21 cellular contexts compared by ENCODE assay signal in the genomic region with DNA sequence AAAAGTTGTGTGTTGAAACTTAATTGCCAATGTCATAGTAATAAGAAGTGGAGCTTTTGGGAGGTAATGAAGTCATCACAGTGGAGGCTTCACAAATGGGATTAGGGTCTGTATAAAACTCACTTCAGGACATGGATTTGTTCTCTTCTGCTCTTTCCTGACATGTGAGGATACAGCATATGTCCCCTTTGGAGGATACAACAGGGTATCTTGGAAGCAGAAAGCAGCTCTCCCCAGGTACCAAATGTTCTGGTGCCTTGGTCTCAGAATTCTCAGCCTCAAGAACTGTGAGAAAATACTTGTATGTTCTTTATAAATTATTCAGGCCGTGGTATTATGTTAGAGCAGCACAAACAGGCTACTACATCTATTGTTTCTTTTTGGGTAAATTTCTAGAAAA.
DNase-seq lines count a peak whose midpoint lies in the region; ATAC-seq and TF ChIP-seq lines count a peak whose summit lies in the region.
"Had no signal": no experiment of that assay in that cellular context is flagged by ENCODE, and none has a peak within 500 bp of the region (broad histone marks: within the 10 kb centered on the region; RNA-seq: fewer than 3 reads in every experiment).

No MANE protein-coding gene starts in this region.

- peaks cover 14% of the 10 kb centered on the region for H3K4me1 ChIP-seq in body of pancreas
- H3K4me1 ChIP-seq: BE2C, BLaER1 had no signal

- intact Hi-C loops in body of pancreas (cut with DNase I), result no loop called here

- no peaks in the 10 kb centered on the region for H3K36me3 ChIP-seq in body of pancreas (replicated peaks in 1 of 2; ENCODE audit: insufficient read depth in 1 of 2, low read depth in 2 of 2)
- H3K36me3 ChIP-seq: BE2C, BLaER1 had no signal

- TF ChIP-seq POLR2A in body of pancreas (IDR thresholded peaks at IDR 0.05), result no peak

- no peak for TF ChIP-seq CTCF in body of pancreas (IDR thresholded peaks at IDR 0.05)

- in situ Hi-C loops in G401 (cut with HindIII; ENCODE audit: low sequenced_read_pairs), result no loop called here

- H3K27ac ChIP-seq in body of pancreas, result no peak overlapping the region
- H3K27ac ChIP-seq: BLaER1 had no signal

- peak; percentile 88 for DNase-seq in G401 (ENCODE audit: low spot score)
- peak; percentile 28 for DNase-seq in NCI-H82 (lab: John Stamatoyannopoulos, UW)
- peak; percentile 82 for DNase-seq in cerebellar cortex (ENCODE audit: low spot score)
- no peak for DNase-seq in KG1 (lab: John Stamatoyannopoulos, UW)
- DNase-seq in body of pancreas, result no peak
- DNase-seq: 8988T; ACHN; BE2C; CD4-positive, alpha-beta memory T cell; CD4-positive, CD25-positive, alpha-beta regulatory T cell; CD8-positive, alpha-beta memory T cell; COR-L47; DMS 273 treated with DMSO at 0.1 percent for 48 hours; DMS153; DMS53; DMS79; DND-41; EL; GF-D8 had no signal

- 82 to 93% methylated on average over 1 of the region's 1 CpG for WGBS in body of pancreas, 2 donors

- H3K4me3 ChIP-seq in body of pancreas, result no peak overlapping the region
- H3K4me3 ChIP-seq: BLaER1 had no signal

- no peaks in the 10 kb centered on the region for H3K27me3 ChIP-seq in body of pancreas
- H3K27me3 ChIP-seq: BE2C, BLaER1 had no signal

- H3K9me3 ChIP-seq in body of pancreas, result no peaks in the 10 kb centered on the region
- H3K9me3 ChIP-seq: BE2C, BLaER1 had no signal

- ATAC-seq in HG02759 (IDR thresholded peaks at IDR 0.05; ENCODE audit: unreplicated experiment) (no peak), body of pancreas (no peak)

Comparison
In these comparisons a context has a peak if more than half of its experiments do, and no peak if none do; other contexts are left out.
1. DNase-seq: peak in G401 (single experiment), NCI-H82 (single experiment) and cerebellar cortex (single experiment); none in KG1 (single experiment) and body of pancreas (0 of 4).